ENCODE assay signal across 16 cellular contexts in the genomic region with DNA sequence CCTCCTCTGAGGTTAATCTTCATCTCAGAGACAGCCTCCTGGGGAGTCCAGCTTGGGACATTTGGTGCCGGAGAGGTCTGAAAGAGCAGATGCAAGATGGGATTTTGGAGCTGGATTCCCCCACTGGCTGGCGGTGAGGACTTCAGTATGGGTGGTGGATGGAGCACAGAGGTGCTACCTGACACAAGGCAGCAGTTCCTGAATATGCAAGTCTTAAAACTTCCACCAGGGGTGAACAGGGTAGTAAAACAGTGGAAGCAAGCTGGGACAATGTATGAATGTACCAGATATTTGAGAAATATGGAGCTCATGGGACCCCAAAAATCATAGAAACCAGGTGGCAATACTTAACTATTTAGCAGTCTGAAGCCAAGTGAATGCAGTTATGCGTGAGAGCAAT.
"Had no signal": no experiment of that assay in that cellular context is flagged by ENCODE, and none has a peak within 500 bp of the region (broad histone marks: within the 10 kb centered on the region; RNA-seq: fewer than 3 reads in every experiment).

No MANE protein-coding gene starts in this region.

- H3K9me3 Mint-ChIP-seq: activated CD4-positive, alpha-beta memory T cell treated with anti-CD3 and anti-CD28 coated beads, Interleukin-2, amount 10 ng/mL, durations not matched to agents 7 days and 5 days; natural killer cell treated with Interleukin-12 subunit alpha and Interleukin-12 subunit beta and Interleukin-15 and Interleukin-18, amount 100 ng/mL, for 72 hours had no signal

- H3K36me3 Mint-ChIP-seq: natural killer cell treated with Interleukin-12 subunit alpha and Interleukin-12 subunit beta and Interleukin-15 and Interleukin-18, amount 100 ng/mL, for 72 hours had no signal

- H3K27me3 ChIP-seq: dorsolateral prefrontal cortex, esophagus muscularis mucosa, heart left ventricle, sigmoid colon, upper lobe of left lung had no signal

- H3K4me3 ChIP-seq: dorsolateral prefrontal cortex, esophagus muscularis mucosa, heart left ventricle, psoas muscle, sigmoid colon, upper lobe of left lung had no signal

- FAIRE-seq: bronchial epithelial cell, endometrium had no signal

- H3K9me3 ChIP-seq: esophagus muscularis mucosa, heart left ventricle, psoas muscle, sigmoid colon, upper lobe of left lung had no signal

- DNase-seq: activated CD4-positive, alpha-beta memory T cell treated with anti-CD3 and anti-CD28 coated beads, Interleukin-2, amount 10 ng/mL, durations not matched to agents 7 days and 5 days; activated CD4-positive, alpha-beta T cell treated with anti-CD3 and anti-CD28 coated beads for 36 hours; aorta; dorsolateral prefrontal cortex; foreskin fibroblast; heart left ventricle; nucleus accumbens; psoas muscle; sigmoid colon; stimulated activated CD8-positive, alpha-beta memory T cell treated with anti-CD3 and anti-CD28 coated beads, Interleukin-4, amount 100 ng/mL, for 48 hours; stimulated activated naive CD8-positive, alpha-beta T cell treated with anti-CD3 and anti-CD28 coated beads, Interleukin-15, Interleukin-2, amounts not matched to agents 100 U/mL and 50 U/mL, for 24 hours; upper lobe of left lung had no signal

- H3K27ac Mint-ChIP-seq: activated CD4-positive, alpha-beta memory T cell treated with anti-CD3 and anti-CD28 coated beads, Interleukin-2, amount 10 ng/mL, durations not matched to agents 7 days and 5 days; activated CD4-positive, alpha-beta T cell treated with anti-CD3 and anti-CD28 coated beads for 36 hours; natural killer cell treated with Interleukin-12 subunit alpha and Interleukin-12 subunit beta and Interleukin-15 and Interleukin-18, amount 100 ng/mL, for 72 hours had no signal

- H3K4me3 Mint-ChIP-seq: activated CD4-positive, alpha-beta memory T cell treated with anti-CD3 and anti-CD28 coated beads, Interleukin-2, amount 10 ng/mL, durations not matched to agents 7 days and 5 days; activated CD4-positive, alpha-beta T cell treated with anti-CD3 and anti-CD28 coated beads for 36 hours; natural killer cell treated with Interleukin-12 subunit alpha and Interleukin-12 subunit beta and Interleukin-15 and Interleukin-18, amount 100 ng/mL, for 72 hours had no signal

- H3K27ac ChIP-seq: dorsolateral prefrontal cortex, esophagus muscularis mucosa, heart left ventricle, psoas muscle, sigmoid colon, upper lobe of left lung had no signal
